In the genomic region with DNA sequence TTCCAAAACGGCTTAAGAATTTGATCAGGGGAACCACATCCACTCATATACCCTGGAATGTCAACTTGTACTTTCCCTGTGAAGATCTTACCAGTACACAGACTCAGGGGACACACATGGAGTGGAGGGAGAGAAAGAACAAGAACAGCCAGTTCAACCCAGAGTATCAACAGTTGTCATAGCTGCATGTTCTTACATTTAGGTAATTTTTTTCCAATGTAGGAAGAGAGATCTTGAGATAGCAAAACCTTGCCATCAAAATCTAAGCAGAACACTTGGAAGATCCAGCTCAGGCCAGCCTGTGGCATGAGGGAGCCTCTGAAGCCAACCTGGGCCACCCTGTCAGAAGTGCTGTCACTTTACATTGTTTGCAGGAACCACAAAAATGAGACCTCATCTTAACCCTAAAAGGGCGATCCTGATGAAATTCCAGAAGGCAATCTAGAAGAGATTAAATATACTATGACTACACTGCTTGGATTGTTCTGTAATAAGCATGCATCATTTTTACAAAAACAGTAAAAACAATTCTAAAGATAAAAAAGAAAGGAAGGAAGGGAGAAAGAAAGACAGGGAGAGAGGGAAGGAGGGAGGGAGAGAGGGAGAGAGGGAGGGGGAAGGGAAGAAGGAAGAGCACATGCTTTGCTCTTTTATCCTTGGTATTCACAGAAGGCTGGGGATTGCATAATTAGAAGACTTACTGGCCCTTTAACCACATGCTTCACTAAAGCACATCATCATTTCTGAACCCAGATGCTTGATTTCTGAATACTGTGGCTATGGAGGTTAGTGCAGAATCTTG, we compare ENCODE assay signal across 1 cellular context.
TF ChIP-seq lines count a peak whose summit lies in the region.

No MANE protein-coding gene starts in this region.

TF ChIP-seq in WTC11, 78 proteins besides CTCF, POLR2A, EP300 and RAD21 (continued from another document):
- TF ChIP-seq, protein P1, sequence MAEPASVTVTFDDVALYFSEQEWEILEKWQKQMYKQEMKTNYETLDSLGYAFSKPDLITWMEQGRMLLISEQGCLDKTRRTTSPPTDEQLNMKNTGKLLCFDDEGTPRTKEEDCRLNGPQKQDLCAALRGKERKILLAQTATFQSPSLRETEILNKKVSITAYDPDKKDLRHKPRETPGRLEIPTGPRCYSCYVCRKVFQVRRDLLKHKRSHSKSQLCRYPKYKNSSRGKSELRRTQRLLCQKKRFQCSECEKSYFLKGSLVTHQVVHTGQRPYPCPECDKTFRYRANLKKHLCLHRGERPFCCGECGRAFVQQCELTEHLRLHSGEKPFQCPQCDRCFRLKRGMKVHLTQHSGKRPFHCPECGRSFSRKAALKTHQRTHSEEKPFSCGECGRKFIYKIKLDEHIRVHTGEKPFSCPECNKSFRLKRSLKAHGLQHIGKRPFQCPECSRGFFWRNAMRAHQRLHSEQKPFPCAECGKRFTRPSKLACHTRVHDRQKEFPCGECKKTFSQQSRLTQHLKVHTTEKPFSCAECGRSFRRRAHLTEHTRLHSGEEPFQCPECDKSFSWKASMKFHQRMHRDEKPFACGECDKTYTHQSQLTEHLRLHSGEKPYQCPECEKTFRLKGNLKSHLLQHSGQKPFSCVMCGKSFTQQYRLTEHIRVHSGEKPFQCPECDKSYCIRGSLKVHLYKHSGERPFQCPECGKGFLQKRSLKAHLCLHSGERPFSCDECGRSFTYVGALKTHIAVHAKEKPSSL (CRISPR knock-in tag; conservative IDR thresholded peaks at IDR 0.05) = no peak
- TF ChIP-seq MXD4 (CRISPR knock-in tag; IDR thresholded peaks at IDR 0.05; ENCODE audit: borderline replicate concordance) (no peak), GABPB1 (CRISPR knock-in tag; IDR thresholded peaks at IDR 0.05) (no peak), SP1 (CRISPR knock-in tag; conservative IDR thresholded peaks at IDR 0.05) (no peak), NFYB (CRISPR knock-in tag; conservative IDR thresholded peaks at IDR 0.05; ENCODE audit: low read depth) (no peak), TP53 (CRISPR knock-in tag; IDR thresholded peaks at IDR 0.05) (no peak)
- TF ChIP-seq, protein P2, sequence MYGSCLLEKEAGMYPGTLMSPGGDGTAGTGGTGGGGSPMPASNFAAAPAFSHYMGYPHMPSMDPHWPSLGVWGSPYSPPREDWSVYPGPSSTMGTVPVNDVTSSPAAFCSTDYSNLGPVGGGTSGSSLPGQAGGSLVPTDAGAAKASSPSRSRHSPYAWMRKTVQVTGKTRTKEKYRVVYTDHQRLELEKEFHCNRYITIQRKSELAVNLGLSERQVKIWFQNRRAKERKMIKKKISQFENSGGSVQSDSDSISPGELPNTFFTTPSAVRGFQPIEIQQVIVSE (CRISPR knock-in tag; IDR thresholded peaks at IDR 0.05; ENCODE audit: borderline replicate concordance) = no peak
- TF ChIP-seq, protein P3, sequence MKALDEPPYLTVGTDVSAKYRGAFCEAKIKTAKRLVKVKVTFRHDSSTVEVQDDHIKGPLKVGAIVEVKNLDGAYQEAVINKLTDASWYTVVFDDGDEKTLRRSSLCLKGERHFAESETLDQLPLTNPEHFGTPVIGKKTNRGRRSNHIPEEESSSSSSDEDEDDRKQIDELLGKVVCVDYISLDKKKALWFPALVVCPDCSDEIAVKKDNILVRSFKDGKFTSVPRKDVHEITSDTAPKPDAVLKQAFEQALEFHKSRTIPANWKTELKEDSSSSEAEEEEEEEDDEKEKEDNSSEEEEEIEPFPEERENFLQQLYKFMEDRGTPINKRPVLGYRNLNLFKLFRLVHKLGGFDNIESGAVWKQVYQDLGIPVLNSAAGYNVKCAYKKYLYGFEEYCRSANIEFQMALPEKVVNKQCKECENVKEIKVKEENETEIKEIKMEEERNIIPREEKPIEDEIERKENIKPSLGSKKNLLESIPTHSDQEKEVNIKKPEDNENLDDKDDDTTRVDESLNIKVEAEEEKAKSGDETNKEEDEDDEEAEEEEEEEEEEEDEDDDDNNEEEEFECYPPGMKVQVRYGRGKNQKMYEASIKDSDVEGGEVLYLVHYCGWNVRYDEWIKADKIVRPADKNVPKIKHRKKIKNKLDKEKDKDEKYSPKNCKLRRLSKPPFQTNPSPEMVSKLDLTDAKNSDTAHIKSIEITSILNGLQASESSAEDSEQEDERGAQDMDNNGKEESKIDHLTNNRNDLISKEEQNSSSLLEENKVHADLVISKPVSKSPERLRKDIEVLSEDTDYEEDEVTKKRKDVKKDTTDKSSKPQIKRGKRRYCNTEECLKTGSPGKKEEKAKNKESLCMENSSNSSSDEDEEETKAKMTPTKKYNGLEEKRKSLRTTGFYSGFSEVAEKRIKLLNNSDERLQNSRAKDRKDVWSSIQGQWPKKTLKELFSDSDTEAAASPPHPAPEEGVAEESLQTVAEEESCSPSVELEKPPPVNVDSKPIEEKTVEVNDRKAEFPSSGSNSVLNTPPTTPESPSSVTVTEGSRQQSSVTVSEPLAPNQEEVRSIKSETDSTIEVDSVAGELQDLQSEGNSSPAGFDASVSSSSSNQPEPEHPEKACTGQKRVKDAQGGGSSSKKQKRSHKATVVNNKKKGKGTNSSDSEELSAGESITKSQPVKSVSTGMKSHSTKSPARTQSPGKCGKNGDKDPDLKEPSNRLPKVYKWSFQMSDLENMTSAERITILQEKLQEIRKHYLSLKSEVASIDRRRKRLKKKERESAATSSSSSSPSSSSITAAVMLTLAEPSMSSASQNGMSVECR (CRISPR knock-in tag; IDR thresholded peaks at IDR 0.05; ENCODE audit: borderline replicate concordance) = no peak
- TF ChIP-seq, protein P4, sequence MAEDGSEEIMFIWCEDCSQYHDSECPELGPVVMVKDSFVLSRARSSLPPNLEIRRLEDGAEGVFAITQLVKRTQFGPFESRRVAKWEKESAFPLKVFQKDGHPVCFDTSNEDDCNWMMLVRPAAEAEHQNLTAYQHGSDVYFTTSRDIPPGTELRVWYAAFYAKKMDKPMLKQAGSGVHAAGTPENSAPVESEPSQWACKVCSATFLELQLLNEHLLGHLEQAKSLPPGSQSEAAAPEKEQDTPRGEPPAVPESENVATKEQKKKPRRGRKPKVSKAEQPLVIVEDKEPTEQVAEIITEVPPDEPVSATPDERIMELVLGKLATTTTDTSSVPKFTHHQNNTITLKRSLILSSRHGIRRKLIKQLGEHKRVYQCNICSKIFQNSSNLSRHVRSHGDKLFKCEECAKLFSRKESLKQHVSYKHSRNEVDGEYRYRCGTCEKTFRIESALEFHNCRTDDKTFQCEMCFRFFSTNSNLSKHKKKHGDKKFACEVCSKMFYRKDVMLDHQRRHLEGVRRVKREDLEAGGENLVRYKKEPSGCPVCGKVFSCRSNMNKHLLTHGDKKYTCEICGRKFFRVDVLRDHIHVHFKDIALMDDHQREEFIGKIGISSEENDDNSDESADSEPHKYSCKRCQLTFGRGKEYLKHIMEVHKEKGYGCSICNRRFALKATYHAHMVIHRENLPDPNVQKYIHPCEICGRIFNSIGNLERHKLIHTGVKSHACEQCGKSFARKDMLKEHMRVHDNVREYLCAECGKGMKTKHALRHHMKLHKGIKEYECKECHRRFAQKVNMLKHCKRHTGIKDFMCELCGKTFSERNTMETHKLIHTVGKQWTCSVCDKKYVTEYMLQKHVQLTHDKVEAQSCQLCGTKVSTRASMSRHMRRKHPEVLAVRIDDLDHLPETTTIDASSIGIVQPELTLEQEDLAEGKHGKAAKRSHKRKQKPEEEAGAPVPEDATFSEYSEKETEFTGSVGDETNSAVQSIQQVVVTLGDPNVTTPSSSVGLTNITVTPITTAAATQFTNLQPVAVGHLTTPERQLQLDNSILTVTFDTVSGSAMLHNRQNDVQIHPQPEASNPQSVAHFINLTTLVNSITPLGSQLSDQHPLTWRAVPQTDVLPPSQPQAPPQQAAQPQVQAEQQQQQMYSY (CRISPR knock-in tag; IDR thresholded peaks at IDR 0.05) = no peak
- TF ChIP-seq, protein P5, sequence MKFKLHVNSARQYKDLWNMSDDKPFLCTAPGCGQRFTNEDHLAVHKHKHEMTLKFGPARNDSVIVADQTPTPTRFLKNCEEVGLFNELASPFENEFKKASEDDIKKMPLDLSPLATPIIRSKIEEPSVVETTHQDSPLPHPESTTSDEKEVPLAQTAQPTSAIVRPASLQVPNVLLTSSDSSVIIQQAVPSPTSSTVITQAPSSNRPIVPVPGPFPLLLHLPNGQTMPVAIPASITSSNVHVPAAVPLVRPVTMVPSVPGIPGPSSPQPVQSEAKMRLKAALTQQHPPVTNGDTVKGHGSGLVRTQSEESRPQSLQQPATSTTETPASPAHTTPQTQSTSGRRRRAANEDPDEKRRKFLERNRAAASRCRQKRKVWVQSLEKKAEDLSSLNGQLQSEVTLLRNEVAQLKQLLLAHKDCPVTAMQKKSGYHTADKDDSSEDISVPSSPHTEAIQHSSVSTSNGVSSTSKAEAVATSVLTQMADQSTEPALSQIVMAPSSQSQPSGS (CRISPR knock-in tag; IDR thresholded peaks at IDR 0.05; ENCODE audit: borderline replicate concordance, low read depth) = no peak
